Comparison of ENCODE assay signal across 1 cellular context in the genomic region with DNA sequence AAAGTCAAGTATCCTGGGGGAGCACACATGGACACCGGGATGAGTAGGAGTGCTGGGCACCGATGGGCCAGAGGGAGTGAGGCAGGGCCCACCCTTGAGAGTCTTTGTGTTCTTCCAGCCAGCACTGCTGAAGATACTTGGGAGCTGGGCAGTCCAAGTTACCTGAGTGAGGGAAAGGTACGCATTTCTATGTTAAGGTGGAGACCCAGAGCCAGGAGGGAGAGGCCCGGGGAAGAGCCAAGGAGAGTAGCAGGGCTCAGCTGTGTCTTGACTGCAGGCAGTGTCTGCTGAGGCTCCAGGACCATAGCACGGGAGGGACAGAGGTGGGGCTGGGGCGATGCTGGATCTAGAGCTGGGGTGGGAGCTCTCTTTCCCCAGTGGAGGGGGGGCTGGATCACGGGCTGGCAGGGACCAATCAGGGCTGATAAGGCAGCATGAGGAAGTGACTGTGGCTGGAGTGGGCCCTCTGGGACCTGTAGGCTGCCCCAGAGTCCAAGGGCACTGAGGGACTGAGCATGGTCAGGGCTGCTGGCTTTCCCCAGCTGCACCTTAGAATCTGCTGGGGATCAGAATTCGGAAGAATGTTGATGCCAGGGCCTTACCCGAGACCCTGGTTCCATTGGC.
TF ChIP-seq lines count a peak whose summit lies in the region.

No MANE protein-coding gene starts in this region.

TF ChIP-seq in HepG2, 621 proteins besides CTCF, POLR2A, EP300 and RAD21 (continued from another document):
- TF ChIP-seq TOE1 (CRISPR knock-in tag; IDR thresholded peaks at IDR 0.05) = no peak
- TF ChIP-seq ZIK1 (CRISPR knock-in tag; IDR thresholded peaks at IDR 0.05; ENCODE audit: borderline replicate concordance, low read depth) = no peak
- TF ChIP-seq, protein P1, sequence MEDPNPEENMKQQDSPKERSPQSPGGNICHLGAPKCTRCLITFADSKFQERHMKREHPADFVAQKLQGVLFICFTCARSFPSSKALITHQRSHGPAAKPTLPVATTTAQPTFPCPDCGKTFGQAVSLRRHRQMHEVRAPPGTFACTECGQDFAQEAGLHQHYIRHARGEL (CRISPR knock-in tag; IDR thresholded peaks at IDR 0.05) = no peak
- no peak for TF ChIP-seq KLF15 (CRISPR knock-in tag; IDR thresholded peaks at IDR 0.05; ENCODE audit: borderline replicate concordance)
- no peak for TF ChIP-seq ZNF383 (CRISPR knock-in tag; IDR thresholded peaks at IDR 0.05; ENCODE audit: borderline replicate concordance)
